Comparison of ENCODE assay signal across 26 cellular contexts in the genomic region with DNA sequence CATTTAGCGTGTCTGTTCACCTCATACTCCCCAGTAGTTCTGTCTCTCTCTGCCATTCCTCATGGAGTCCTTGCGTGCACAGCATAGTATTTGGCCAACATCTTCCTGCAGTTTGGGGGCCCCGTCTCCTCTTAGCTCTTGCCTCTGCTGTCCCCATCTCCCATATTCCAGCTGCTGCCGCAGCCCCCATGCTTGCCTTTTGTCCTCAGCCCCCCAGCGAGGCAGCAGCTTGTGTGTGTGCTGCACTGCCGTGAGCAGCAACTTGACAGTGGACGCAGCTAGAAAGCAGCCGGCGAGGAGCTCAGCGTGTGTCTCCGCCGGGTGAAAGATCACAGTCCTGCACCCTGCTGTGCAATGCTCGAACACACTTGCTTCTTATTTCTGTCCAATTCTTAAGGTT.
DNase-seq lines count a peak whose midpoint lies in the region; ATAC-seq and TF ChIP-seq lines count a peak whose summit lies in the region.
"Had no signal": no experiment of that assay in that cellular context is flagged by ENCODE, and none has a peak within 500 bp of the region (broad histone marks: within the 10 kb centered on the region; RNA-seq: fewer than 3 reads in every experiment).

No MANE protein-coding gene starts in this region.

- peak overlapping the region; percentile 76 for H3K27ac Mint-ChIP-seq in stimulated activated effector memory CD8-positive, alpha-beta T cell treated with anti-CD3 and anti-CD28 coated beads, Interleukin-12 subunit alpha, Interleukin-12 subunit beta, amount 100 ng/mL, for 72 hours
- H3K27ac Mint-ChIP-seq in MCF 10A (ENCODE audit: low read depth, unreplicated experiment): no peak overlapping the region
- H3K27ac Mint-ChIP-seq: activated naive CD8-positive, alpha-beta T cell treated with anti-CD3 and anti-CD28 coated beads, Interleukin-2, amount 10 ng/mL, durations not matched to agents 7 days and 5 days had no signal

- H3K4me1 Mint-ChIP-seq in stimulated activated effector memory CD8-positive, alpha-beta T cell treated with anti-CD3 and anti-CD28 coated beads, Interleukin-12 subunit alpha, Interleukin-12 subunit beta, amount 100 ng/mL, for 72 hours: peaks cover 46% of the 10 kb centered on the region
- H3K4me1 Mint-ChIP-seq in MCF 10A (ENCODE audit: insufficient read depth, unreplicated experiment): peaks cover 22% of the 10 kb centered on the region

- H3K27me3 ChIP-seq in right cardiac atrium (ENCODE audit: control insufficient read depth, insufficient read depth) (no peaks in the 10 kb centered on the region), SK-N-SH (ENCODE audit: insufficient read depth) (no peaks in the 10 kb centered on the region)
- H3K27me3 ChIP-seq: thyroid gland had no signal

- H3K4me1 ChIP-seq in right cardiac atrium (ENCODE audit: control insufficient read depth, insufficient read depth, low read length) (no peaks in the 10 kb centered on the region), SK-N-SH (ENCODE audit: control insufficient read depth in 1 of 2, insufficient read depth in 2 of 2, low read depth in 1 of 2, low read length in 1 of 2) (peaks cover 8 to 24% of the 10 kb centered on the region in 2 experiments; a peak in 2 of 4 replicates)
- H3K4me1 ChIP-seq: prostate gland, thyroid gland had no signal

- H3K9ac ChIP-seq in SK-N-SH: no peak overlapping the region

- TF ChIP-seq CTCF in SK-N-SH (IDR thresholded peaks at IDR 0.05) (no peak), MCF 10A (IDR thresholded peaks at IDR 0.05; ENCODE audit: unreplicated experiment) (no peak)

- peaks cover 25% of the 10 kb centered on the region for H3K27me3 Mint-ChIP-seq in MCF 10A (ENCODE audit: insufficient read depth, unreplicated experiment)

- H3K9me2 ChIP-seq in SK-N-SH: no peaks in the 10 kb centered on the region

- H3K27ac ChIP-seq in right cardiac atrium (ENCODE audit: low read length) (no peak overlapping the region), SK-N-SH (ENCODE audit: low read depth in 2 of 2, low read length in 1 of 2) (no peak overlapping the region)
- H3K27ac ChIP-seq: 22Rv1, esophagus muscularis mucosa, prostate gland, skin epidermis, thyroid gland had no signal

- H4K20me1 ChIP-seq in SK-N-SH (ENCODE audit: insufficient read depth): no peaks in the 10 kb centered on the region

- CTCF ChIA-PET in SK-N-SH (lab: Yijun Ruan, JAX) (interaction anchor here (1.0 to 1.6 kb wide), 3 partner anchors 13 to 261 kb away, joined by 3 to 7 read pairs (median 3); no protein-coding TSS in a partner anchor), MCF 10A (lab: Yijun Ruan, JAX) (interaction anchor here (0.7 to 6.8 kb wide), 2 partner anchors 36 to 260 kb away, joined by 3 to 53 read pairs; no protein-coding TSS in a partner anchor)

- no peaks in the 10 kb centered on the region for H3K79me2 ChIP-seq in SK-N-SH (ENCODE audit: insufficient read depth)

- POLR2A ChIA-PET in SK-N-SH (lab: Yijun Ruan, JAX) (no interaction called here), MCF 10A (lab: Yijun Ruan, JAX) (no interaction called here)

- TF ChIP-seq EP300 in SK-N-SH (IDR thresholded peaks at IDR 0.05; ENCODE audit: borderline replicate concordance in 1 of 2, low read depth in 1 of 2, low read length in 1 of 2): no peak

- H3K4me3 Mint-ChIP-seq in stimulated activated effector memory CD8-positive, alpha-beta T cell treated with anti-CD3 and anti-CD28 coated beads, Interleukin-12 subunit alpha, Interleukin-12 subunit beta, amount 100 ng/mL, for 72 hours: no peak overlapping the region
- no peak overlapping the region for H3K4me3 Mint-ChIP-seq in MCF 10A (ENCODE audit: unreplicated experiment)
- H3K4me3 Mint-ChIP-seq: activated naive CD8-positive, alpha-beta T cell treated with anti-CD3 and anti-CD28 coated beads, Interleukin-2, amount 10 ng/mL, durations not matched to agents 7 days and 5 days had no signal

- no peaks in the 10 kb centered on the region for H3K9me3 ChIP-seq in right cardiac atrium (ENCODE audit: control insufficient read depth, low read length)
- H3K9me3 ChIP-seq in SK-N-SH: no peaks in the 10 kb centered on the region
- H3K9me3 ChIP-seq: Caco-2, esophagus muscularis mucosa, prostate gland, thyroid gland had no signal

- no peaks in the 10 kb centered on the region for H3K36me3 ChIP-seq in SK-N-SH (replicated peaks in 1 of 2; ENCODE audit: control insufficient read depth in 1 of 2, insufficient read depth in 2 of 2, low read length in 1 of 2)
- H3K36me3 ChIP-seq: esophagus muscularis mucosa, prostate gland, thyroid gland had no signal

- no peak for TF ChIP-seq RAD21 in SK-N-SH (IDR thresholded peaks at IDR 0.05; ENCODE audit: low read length)

- peaks cover 21% of the 10 kb centered on the region for H3K36me3 Mint-ChIP-seq in stimulated activated effector memory CD8-positive, alpha-beta T cell treated with anti-CD3 and anti-CD28 coated beads, Interleukin-12 subunit alpha, Interleukin-12 subunit beta, amount 100 ng/mL, for 72 hours
- no peaks in the 10 kb centered on the region for H3K36me3 Mint-ChIP-seq in MCF 10A (ENCODE audit: insufficient read depth, unreplicated experiment)
- H3K36me3 Mint-ChIP-seq: activated naive CD8-positive, alpha-beta T cell treated with anti-CD3 and anti-CD28 coated beads, Interleukin-2, amount 10 ng/mL, durations not matched to agents 7 days and 5 days had no signal

- DNase-seq in NCI-H2227 (lab: John Stamatoyannopoulos, UW; ENCODE audit: unreplicated experiment) (peak; percentile 47), NCI-H2227 treated with DMSO at 0.1 percent for 48 hours (lab: John Stamatoyannopoulos, UW) (no peak), Right ventricle myocardium superior (peak; percentile 29), right cardiac atrium (no peak), ecto neural progenitor cell (ENCODE audit: low spot score) (peak; percentile 47), SK-N-SH (no peak), MCF 10A (ENCODE audit: unreplicated experiment) (no peak)
- no peak for DNase-seq in stimulated activated effector memory CD8-positive, alpha-beta T cell treated with anti-CD3 and anti-CD28 coated beads, Interleukin-12 subunit alpha, Interleukin-12 subunit beta, amount 100 ng/mL, for 72 hours (ENCODE audit: low spot score in 2 of 2)
- DNase-seq: activated naive CD8-positive, alpha-beta T cell treated with anti-CD3 and anti-CD28 coated beads, Interleukin-2, amount 10 ng/mL, durations not matched to agents 7 days and 5 days; AML-193; Caco-2; DND-41; KG1; NCI-H1694; NCI-H69; RPMI8226; stimulated activated naive CD4-positive, alpha-beta T cell treated with Interleukin-2 at 50 U/mL for 16 hours; thyroid gland had no signal

- WGBS in right cardiac atrium: 66% methylated on average over 13 of the region's 13 CpGs
- WGBS in SK-N-SH (ENCODE audit: low lambda C conversion rate): 92% methylated on average over 13 of the region's 13 CpGs

- no peak overlapping the region for H2AFZ ChIP-seq in SK-N-SH (ENCODE audit: low read depth)

- peaks cover 9% of the 10 kb centered on the region for H3F3A ChIP-seq in SK-N-SH (replicated peaks; ENCODE audit: insufficient read depth)

- ATAC-seq in Right ventricle myocardium superior (ENCODE audit: poor library complexity) (no peak), right cardiac atrium (no peak)
- no peak for ATAC-seq in stimulated activated effector memory CD8-positive, alpha-beta T cell treated with anti-CD3 and anti-CD28 coated beads, Interleukin-12 subunit alpha, Interleukin-12 subunit beta, amount 100 ng/mL, for 72 hours
- ATAC-seq: activated CD4-positive, CD25-positive, alpha-beta regulatory T cell treated with anti-CD3 and anti-CD28 coated beads, Interleukin-2, amount 50 U/mL, for 24 hours; GM12878; HCT116; SK-N-SH treated with all-trans-retinoic acid at 6 μM for 48 hours had no signal

- no peak overlapping the region for H3K4me2 ChIP-seq in SK-N-SH

- H3K9me3 Mint-ChIP-seq in stimulated activated effector memory CD8-positive, alpha-beta T cell treated with anti-CD3 and anti-CD28 coated beads, Interleukin-12 subunit alpha, Interleukin-12 subunit beta, amount 100 ng/mL, for 72 hours: no peaks in the 10 kb centered on the region
- H3K9me3 Mint-ChIP-seq in MCF 10A (ENCODE audit: unreplicated experiment): no peaks in the 10 kb centered on the region
- H3K9me3 Mint-ChIP-seq: activated naive CD8-positive, alpha-beta T cell treated with anti-CD3 and anti-CD28 coated beads, Interleukin-2, amount 10 ng/mL, durations not matched to agents 7 days and 5 days had no signal

- H3K4me3 ChIP-seq in right cardiac atrium (ENCODE audit: low read length) (no peak overlapping the region), SK-N-SH (ENCODE audit: low read depth in 2 of 2, low read length in 1 of 2) (no peak overlapping the region)
- H3K4me3 ChIP-seq: esophagus muscularis mucosa, GM12878, prostate gland, skin epidermis, thyroid gland had no signal

- BruUV-seq in MCF 10A (replicated peaks; lab: Mats Ljungman, UMichigan): no TSS peak

- intact Hi-C loops in Right ventricle myocardium superior (cut with DNase I) (no loop called here), right cardiac atrium (cut with DNase I) (no loop called here), MCF 10A (cut with micrococcal nuclease) (no loop called here)

TF ChIP-seq in SK-N-SH, 30 proteins besides CTCF, POLR2A, EP300 and RAD21 (continues in another document):
- no peak for TF ChIP-seq SMC3 (IDR thresholded peaks at IDR 0.05; ENCODE audit: low read depth, low read length)
- no peak for TF ChIP-seq NRF1 (IDR thresholded peaks at IDR 0.05; ENCODE audit: low read depth, low read length)
- no peak for TF ChIP-seq GATA2 (CRISPR knock-in tag; IDR thresholded peaks at IDR 0.05)
- no peak for TF ChIP-seq RCOR1 (IDR thresholded peaks at IDR 0.05; ENCODE audit: low read length)
- TF ChIP-seq EZH2phosphoT487 (IDR thresholded peaks at IDR 0.05; ENCODE audit: borderline replicate concordance, low read depth): no peak
- TF ChIP-seq FOXJ3 (CRISPR knock-in tag; IDR thresholded peaks at IDR 0.05): no peak
- TF ChIP-seq RFX5 (IDR thresholded peaks at IDR 0.05; ENCODE audit: low read length): no peak
- no peak for TF ChIP-seq POLR2AphosphoS5 (IDR thresholded peaks at IDR 0.05; ENCODE audit: low read depth, low read length)
- TF ChIP-seq, protein P1, sequence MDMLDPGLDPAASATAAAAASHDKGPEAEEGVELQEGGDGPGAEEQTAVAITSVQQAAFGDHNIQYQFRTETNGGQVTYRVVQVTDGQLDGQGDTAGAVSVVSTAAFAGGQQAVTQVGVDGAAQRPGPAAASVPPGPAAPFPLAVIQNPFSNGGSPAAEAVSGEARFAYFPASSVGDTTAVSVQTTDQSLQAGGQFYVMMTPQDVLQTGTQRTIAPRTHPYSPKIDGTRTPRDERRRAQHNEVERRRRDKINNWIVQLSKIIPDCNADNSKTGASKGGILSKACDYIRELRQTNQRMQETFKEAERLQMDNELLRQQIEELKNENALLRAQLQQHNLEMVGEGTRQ (IDR thresholded peaks at IDR 0.05; ENCODE audit: borderline replicate concordance, low read depth, low read length): no peak
- no peak for TF ChIP-seq TCF12 (IDR thresholded peaks at IDR 0.05)
- TF ChIP-seq SIN3A (IDR thresholded peaks at IDR 0.05; ENCODE audit: borderline replicate concordance, low read depth, low read length): no peak

Comparison
In these comparisons a context has a peak if more than half of its experiments do, and no peak if none do; other contexts are left out.
1. DNase-seq: peak in NCI-H2227 (single experiment), Right ventricle myocardium superior (single experiment) and ecto neural progenitor cell (single experiment); none in NCI-H2227 treated with DMSO at 0.1 percent for 48 hours (single experiment), right cardiac atrium (0 of 3), stimulated activated effector memory CD8-positive, alpha-beta T cell treated with anti-CD3 and anti-CD28 coated beads, Interleukin-12 subunit alpha, Interleukin-12 subunit beta, amount 100 ng/mL, for 72 hours (0 of 2), SK-N-SH (single experiment) and MCF 10A (single experiment).